In the genomic region with DNA sequence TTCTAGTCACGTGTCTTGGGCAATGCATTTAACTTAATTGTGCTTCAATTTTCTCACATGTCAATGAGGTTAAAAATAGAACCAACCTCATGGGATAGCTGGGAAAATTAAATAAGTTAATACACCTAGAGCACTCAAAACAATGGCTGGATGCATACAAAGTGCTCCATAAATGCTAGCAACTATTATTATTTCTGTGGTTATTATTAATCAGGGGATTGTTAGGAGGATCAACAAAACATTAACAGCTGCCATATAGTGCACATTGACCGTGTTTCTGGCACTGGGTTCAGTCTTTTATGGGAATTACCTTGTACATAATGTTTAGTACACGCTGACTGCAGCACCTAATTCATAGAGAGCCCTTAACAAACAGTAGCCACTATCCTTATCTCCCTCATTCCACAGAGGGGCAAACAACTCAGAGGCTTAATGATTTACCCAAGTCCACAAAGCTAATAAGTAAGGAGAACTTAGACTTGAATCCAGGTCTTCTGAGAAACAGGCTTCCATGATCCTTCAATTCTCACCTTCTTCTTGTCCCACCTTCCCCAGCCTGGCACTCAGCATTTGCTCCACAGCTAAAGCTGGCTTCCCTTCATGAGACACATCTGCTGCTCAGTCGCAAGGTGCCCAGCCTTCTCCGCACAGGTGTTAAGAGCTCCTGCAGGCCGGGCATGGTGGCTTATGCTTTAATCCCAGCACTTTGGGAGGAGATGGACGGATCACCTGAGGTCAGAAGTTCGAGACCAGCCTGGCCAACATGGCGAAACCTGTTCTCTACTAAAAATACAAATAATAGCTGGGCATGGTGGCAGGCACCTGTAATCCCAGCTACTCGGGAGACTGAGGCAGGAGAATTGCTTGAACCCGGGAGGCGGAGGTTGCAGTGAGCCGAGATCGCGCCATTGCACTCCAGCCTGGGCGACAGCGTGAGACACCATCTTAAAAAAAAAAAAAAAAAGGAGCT, we compare ENCODE assay signal across 10 cellular contexts.
DNase-seq lines count a peak whose midpoint lies in the region; ATAC-seq and TF ChIP-seq lines count a peak whose summit lies in the region.
"Had no signal": no experiment of that assay in that cellular context is flagged by ENCODE, and none has a peak within 500 bp of the region (broad histone marks: within the 10 kb centered on the region; RNA-seq: fewer than 3 reads in every experiment).

No MANE protein-coding gene starts in this region.

- no peaks in the 10 kb centered on the region for H3K36me3 ChIP-seq in ectodermal cell (ENCODE audit: control insufficient read depth, insufficient read depth, low read length)
- H3K36me3 ChIP-seq in neutrophil, result no peaks in the 10 kb centered on the region

- H3K4me1 ChIP-seq in ectodermal cell (ENCODE audit: control insufficient read depth, insufficient read depth, low read length) (peaks cover 13% of the 10 kb centered on the region), neutrophil (ENCODE audit: control insufficient read depth in 1 of 2, insufficient read depth in 1 of 2, low read depth in 1 of 2, low read length in 1 of 2) (peaks cover 59 to 75% of the 10 kb centered on the region in 2 experiments)

- H3K27ac ChIP-seq in C4-2B (peak overlapping the region; percentile 23), ectodermal cell (ENCODE audit: insufficient read depth, low read depth, low read length, poor library complexity, severe bottlenecking) (peak overlapping the region; percentile 38), neutrophil (peak overlapping the region; percentile 96)

- no peaks in the 10 kb centered on the region for H3K27me3 ChIP-seq in ectodermal cell (ENCODE audit: control insufficient read depth, insufficient read depth, low read length, poor library complexity, severe bottlenecking)
- H3K27me3 ChIP-seq in neutrophil, result no peaks in the 10 kb centered on the region

- ATAC-seq in HG03196 (IDR thresholded peaks at IDR 0.05; ENCODE audit: unreplicated experiment), result no peak
- ATAC-seq in GM19035 (IDR thresholded peaks at IDR 0.05; ENCODE audit: unreplicated experiment), result no peak

- H3K4me3 ChIP-seq in ectodermal cell (ENCODE audit: insufficient read depth, low read depth, low read length), result no peak overlapping the region
- H3K4me3 ChIP-seq in neutrophil (ENCODE audit: low read depth in 1 of 2, low read length in 1 of 2), result peak overlapping the region; percentile 75 to 79

- DNase-seq in NCI-H1694 treated with DMSO at 0.1 percent for 48 hours (lab: John Stamatoyannopoulos, UW) (peak; percentile 47), amniotic stem cell (lab: John Stamatoyannopoulos, UW) (no peak), NCI-H2107 treated with DMSO at 0.1 percent for 48 hours (lab: John Stamatoyannopoulos, UW; ENCODE audit: unreplicated experiment) (no peak)
- DNase-seq: CD8-positive, alpha-beta memory T cell; stimulated activated naive CD4-positive, alpha-beta T cell treated with Interleukin-2 at 50 U/mL for 16 hours had no signal

- TF ChIP-seq CTCF in C4-2B (conservative IDR thresholded peaks at IDR 0.05) (no peak), neutrophil (IDR thresholded peaks at IDR 0.05) (no peak)

- H3K9me3 ChIP-seq in ectodermal cell (ENCODE audit: control insufficient read depth, low read length) (no peaks in the 10 kb centered on the region), neutrophil (no peaks in the 10 kb centered on the region)

- WGBS in ectodermal cell, 2 experiments, result 92 to 94% methylated on average over 16 to 17 of the region's 17 CpGs

Comparison
In these comparisons a context has a peak if more than half of its experiments do, and no peak if none do; other contexts are left out.
1. H3K27ac ChIP-seq: peak in every context shown above with its lines; median percentile 96 in neutrophil; 38 in ectodermal cell; 23 in C4-2B.